ENCODE assay signal across 15 cellular contexts in the genomic region with DNA sequence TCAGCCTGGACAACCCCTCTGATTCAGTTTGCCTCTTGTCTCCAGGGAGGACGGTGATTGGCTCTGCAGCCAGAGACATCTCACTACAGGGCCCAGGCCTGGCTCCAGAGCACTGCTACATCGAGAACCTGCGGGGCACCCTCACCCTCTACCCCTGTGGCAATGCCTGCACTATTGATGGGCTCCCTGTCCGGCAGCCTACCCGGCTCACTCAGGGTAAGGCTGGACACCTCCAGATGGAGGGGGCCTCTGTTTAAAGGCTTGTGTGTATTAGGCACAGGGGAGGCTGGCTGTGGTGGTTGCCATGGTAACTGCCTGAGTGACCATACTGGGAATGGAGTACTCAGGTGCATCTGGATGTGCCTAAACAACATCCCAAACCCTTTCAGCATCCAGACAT. TPM values are rescaled to one million over a fixed set of nuclear protein-coding genes. Genes with fewer than 3 reads are reported as not detected.
DNase-seq lines count a peak whose midpoint lies in the region; TF ChIP-seq lines count a peak whose summit lies in the region.
"Had no signal": no experiment of that assay in that cellular context is flagged by ENCODE, and none has a peak within 500 bp of the region (broad histone marks: within the 10 kb centered on the region; RNA-seq: fewer than 3 reads in every experiment).

No MANE protein-coding gene starts in this region.

- no peaks in the 10 kb centered on the region for H3K79me1 ChIP-seq in neuronal stem cell (ENCODE audit: low read depth, low read length)

- H4K8ac ChIP-seq in neuronal stem cell (ENCODE audit: low read depth, low read length), result no peak overlapping the region

- H3K27me3 Mint-ChIP-seq in Caco-2 (ENCODE audit: insufficient read depth, unreplicated experiment), result no peaks in the 10 kb centered on the region

- DNase-seq in Caco-2 (peak; percentile 42 to 49), NCI-H69 (lab: John Stamatoyannopoulos, UW) (peak; percentile 45), cardiac septum (ENCODE audit: low spot score) (peak; percentile 55), neuronal stem cell (ENCODE audit: low spot score) (no peak), NCI-H1092 (lab: John Stamatoyannopoulos, UW) (no peak), NCI-H526 treated with DMSO at 0.1 percent for 48 hours (lab: John Stamatoyannopoulos, UW) (no peak), iPS-NIHi11 (ENCODE audit: low spot score) (no peak)
- no peak for DNase-seq in stimulated activated CD4-positive, alpha-beta T cell treated with anti-CD3 and anti-CD28 coated beads, Interleukin-1b, Interleukin-23, amount 100 ng/mL, for 48 hours
- DNase-seq: activated CD4-positive, alpha-beta T cell treated with anti-CD3 and anti-CD28 coated beads, Interleukin-2, amount 50 U/mL, for 48 hours; central memory CD4-positive, alpha-beta T cell; stimulated activated naive CD4-positive, alpha-beta T cell treated with Interleukin-2 at 50 U/mL for 16 hours; T1000 had no signal

- peak overlapping the region; percentile 79 for H3K4ac ChIP-seq in neuronal stem cell (ENCODE audit: low read length)

- peak overlapping the region; percentile 25 for H2BK120ac ChIP-seq in neuronal stem cell (ENCODE audit: low read depth, low read length)

- CTCF ChIA-PET in Caco-2 (lab: Charles Lee), result interaction anchor here (0.9 kb wide), 1 partner anchor 21 kb away, joined by 3 read pairs; no protein-coding TSS in a partner anchor

- no TSS peak for BruUV-seq in Caco-2 (replicated peaks; lab: Mats Ljungman, UMichigan)

- H2BK5ac ChIP-seq in neuronal stem cell (ENCODE audit: low read length), result peak overlapping the region; percentile 79

- peak overlapping the region; percentile 3 for H2BK15ac ChIP-seq in neuronal stem cell (ENCODE audit: low read length)

- H2AFZ ChIP-seq in neuronal stem cell (ENCODE audit: low read length), result no peak overlapping the region

- H3K27ac Mint-ChIP-seq in Caco-2 (ENCODE audit: unreplicated experiment), result peak overlapping the region; percentile 81
- H3K27ac Mint-ChIP-seq: activated T-helper 2 cell treated with anti-CD3 and anti-CD28 coated beads, Interferon-gamma antibody, Interleukin-2, Interleukin-4, amounts not matched to agents 10 μg/mL and 5 μg/mL and 100 μg/mL, durations not matched to agents 14 hours and 24 hours and 36 hours had no signal

- no peak for TF ChIP-seq CTCF in Caco-2 (IDR thresholded peaks at IDR 0.05; ENCODE audit: insufficient read depth in 1 of 2, low read depth in 1 of 2, low read length in 1 of 2, severe bottlenecking in 1 of 2, unreplicated experiment in 1 of 2)

- WGBS in neuronal stem cell (ENCODE audit: extremely low coverage in 2 of 2, insufficient read length in 2 of 2, insufficient replicate concordance in 1 of 2), 2 donors, result no CpG with 5 or more reads among the region's 5 CpGs

- H3K9me3 ChIP-seq in Caco-2 (no peaks in the 10 kb centered on the region), neuronal stem cell (replicated peaks in 1 of 2; ENCODE audit: control insufficient read depth in 2 of 2, insufficient read depth in 1 of 2, low read depth in 1 of 2, low read length in 2 of 2) (no peaks in the 10 kb centered on the region)
- H3K9me3 ChIP-seq: mucosa of descending colon had no signal

- H3K27me3 ChIP-seq in Caco-2 (replicated peaks; ENCODE audit: control insufficient read depth, insufficient read depth, low read length), result no peaks in the 10 kb centered on the region
- H3K27me3 ChIP-seq in neuronal stem cell (ENCODE audit: control insufficient read depth in 3 of 3, insufficient read depth in 3 of 3, low read depth in 1 of 3, low read length in 3 of 3), result no peaks in the 10 kb centered on the region

- H3K4me3 ChIP-seq in Caco-2 (ENCODE audit: low read depth, low read length) (no peak overlapping the region), neuronal stem cell (ENCODE audit: low read length in 2 of 2) (no peak overlapping the region)
- H3K4me3 ChIP-seq: mucosa of descending colon had no signal

- H3K18ac ChIP-seq in neuronal stem cell (ENCODE audit: low read length), result peak overlapping the region; percentile 86

- peak overlapping the region; percentile 28 for H3K4me2 ChIP-seq in neuronal stem cell (ENCODE audit: insufficient read depth, low read length, poor library complexity, severe bottlenecking)

- POLR2A ChIA-PET in Caco-2 (lab: Charles Lee), result no interaction called here

- intact Hi-C loops in Caco-2 (cut with micrococcal nuclease; ENCODE audit: unreplicated experiment) (no loop called here), cardiac septum (cut with DNase I) (no loop called here)

- H3K27ac ChIP-seq in neuronal stem cell (replicated peaks; ENCODE audit: low read length), result peak overlapping the region; percentile 97
- H3K27ac ChIP-seq: C4-2B had no signal

- H3K4me3 Mint-ChIP-seq in Caco-2 (ENCODE audit: unreplicated experiment), result no peak overlapping the region

- H3K36me3 ChIP-seq in Caco-2 (ENCODE audit: control insufficient read depth, insufficient read depth, low read length), result no peaks in the 10 kb centered on the region
- no peaks in the 10 kb centered on the region for H3K36me3 ChIP-seq in neuronal stem cell (replicated peaks in 1 of 2; ENCODE audit: control insufficient read depth in 2 of 2, insufficient read depth in 2 of 2, low read length in 2 of 2)

- H4K91ac ChIP-seq in neuronal stem cell (ENCODE audit: low read depth, low read length, poor library complexity), result peak overlapping the region; percentile 26

- H3K14ac ChIP-seq in neuronal stem cell (ENCODE audit: low read length), result peak overlapping the region; percentile 56

- peak overlapping the region; percentile 69 for H2AK5ac ChIP-seq in neuronal stem cell (ENCODE audit: low read depth, low read length)

- H3K4me1 Mint-ChIP-seq in Caco-2 (ENCODE audit: low read depth, unreplicated experiment), result peaks cover 48% of the 10 kb centered on the region

- H3K9ac ChIP-seq in neuronal stem cell (ENCODE audit: low read depth, low read length, poor library complexity), result peak overlapping the region; percentile 56

- H3K23ac ChIP-seq in neuronal stem cell (ENCODE audit: low read depth, low read length, poor library complexity), result peak overlapping the region; percentile 21

- no peaks in the 10 kb centered on the region for H3K9me3 Mint-ChIP-seq in Caco-2 (ENCODE audit: unreplicated experiment)
- H3K9me3 Mint-ChIP-seq: activated T-helper 2 cell treated with anti-CD3 and anti-CD28 coated beads, Interferon-gamma antibody, Interleukin-2, Interleukin-4, amounts not matched to agents 10 μg/mL and 5 μg/mL and 100 μg/mL, durations not matched to agents 14 hours and 24 hours and 36 hours had no signal

- peaks cover 74% of the 10 kb centered on the region for H3K4me1 ChIP-seq in Caco-2
- H3K4me1 ChIP-seq in neuronal stem cell (ENCODE audit: control insufficient read depth in 2 of 2, insufficient read depth in 1 of 2, low read depth in 1 of 2, low read length in 2 of 2), result peaks cover 66 to 67% of the 10 kb centered on the region in 2 donors

- H3K36me3 Mint-ChIP-seq in Caco-2 (ENCODE audit: insufficient read depth, unreplicated experiment), result peaks cover 13% of the 10 kb centered on the region

- peak overlapping the region; percentile 85 for H2BK12ac ChIP-seq in neuronal stem cell (ENCODE audit: low read length)

RNA-seq across cellular contexts. Expression of a gene that starts 8.6 kb away (rescaled TPM):
- total RNA-seq in Caco-2 (2022) (72.1 and 73.6 TPM in 2 replicates), cardiac septum (155 TPM)
- polyA plus RNA-seq in neuronal stem cell (2013, experiment 1 of 2), result 68.9 TPM
- polyA plus RNA-seq in neuronal stem cell (2013, experiment 2 of 2), result 69.2 TPM

RNA-seq across cellular contexts. Expression of a gene that starts 43.8 kb away (rescaled TPM):
- total RNA-seq in Caco-2 (2022) (313 and 330 TPM in 2 replicates), cardiac septum (118 TPM)
- polyA plus RNA-seq in neuronal stem cell (2013, experiment 1 of 2), result 126 TPM
- polyA plus RNA-seq in neuronal stem cell (2013, experiment 2 of 2), result 128 TPM

RNA-seq across cellular contexts. Expression of a gene that starts 50.3 kb away (rescaled TPM):
- total RNA-seq in Caco-2 (2022), result 26.8 and 30.6 TPM in 2 replicates
- total RNA-seq in cardiac septum, result 24.0 TPM
- polyA plus RNA-seq in neuronal stem cell (2013, experiment 1 of 2), result 22.8 TPM
- polyA plus RNA-seq in neuronal stem cell (2013, experiment 2 of 2), result 22.9 TPM

Comparison
In these comparisons a context has a peak if more than half of its experiments do, and no peak if none do; other contexts are left out.
1. DNase-seq: peak in Caco-2 (2 of 2), NCI-H69 (single experiment) and cardiac septum (single experiment); none in neuronal stem cell (single experiment), NCI-H1092 (single experiment), stimulated activated CD4-positive, alpha-beta T cell treated with anti-CD3 and anti-CD28 coated beads, Interleukin-1b, Interleukin-23, amount 100 ng/mL, for 48 hours (single experiment), NCI-H526 treated with DMSO at 0.1 percent for 48 hours (single experiment) and iPS-NIHi11 (single experiment).